In the genomic region with DNA sequence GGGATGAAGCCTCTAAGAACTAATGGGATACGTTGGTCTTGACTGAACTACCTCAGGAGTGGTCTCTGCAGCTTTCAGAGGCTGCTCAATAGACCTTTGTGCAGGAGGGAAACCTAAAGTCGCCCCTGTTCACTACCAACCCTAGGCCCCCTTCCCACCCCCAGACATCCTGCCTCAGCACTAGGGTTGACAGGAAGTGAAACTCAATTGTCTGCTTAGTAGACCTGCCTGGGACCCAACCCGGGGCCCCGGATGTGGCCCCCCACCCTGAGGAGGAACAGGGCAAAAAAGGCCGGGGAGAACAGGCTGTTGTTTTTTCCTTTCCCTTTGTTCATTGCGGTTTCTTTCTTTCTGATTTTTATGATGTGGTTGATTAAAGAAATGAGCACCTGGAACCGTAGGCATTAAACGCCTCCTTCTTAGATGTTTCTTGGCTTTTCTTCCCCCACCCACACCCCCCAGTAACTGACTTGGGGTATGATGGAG, we compare ENCODE assay signal across 8 cellular contexts. TPM values are rescaled to one million over a fixed set of nuclear protein-coding genes. Genes with fewer than 3 reads are reported as not detected.
A peak's percentile ranks its signal among the peaks of the same experiment; 100 is the strongest.
DNase-seq lines count a peak whose midpoint lies in the region; ATAC-seq and TF ChIP-seq lines count a peak whose summit lies in the region.

No MANE protein-coding gene starts in this region.

- H3K79me2 ChIP-seq in ACC112 (ENCODE audit: control insufficient read depth, insufficient read depth, low read length, unreplicated experiment): peaks cover 48% of the 10 kb centered on the region

- peak; percentile 59 to 64 for DNase-seq in Kasumi-1 (lab: John Stamatoyannopoulos, UW)
- peak; percentile 81 for DNase-seq in activated T-cell treated with anti-CD3 and anti-CD28 coated beads for 48 hours (ENCODE audit: low read depth)
- peak in 2 of 3 donors; percentile 37 to 57 for DNase-seq in right lobe of liver
- peak; percentile 79 to 81 for DNase-seq in stimulated activated CD8-positive, alpha-beta memory T cell treated with anti-CD3 and anti-CD28 coated beads, Interleukin-7, amount 100 ng/mL, for 4 hours (ENCODE audit: low read depth in 2 of 2)
- DNase-seq in DMS79 treated with DMSO at 0.1 percent for 48 hours (lab: John Stamatoyannopoulos, UW): no peak
- DNase-seq in kidney tubule cell (ENCODE audit: low spot score): no peak

- H3K4me1 ChIP-seq in ACC112 (ENCODE audit: control insufficient read depth, insufficient read depth, low read length, unreplicated experiment) (peaks cover 52% of the 10 kb centered on the region), right lobe of liver (peaks cover 0 to 16% (median 3%) of the 10 kb centered on the region in 4 donors)

- peak overlapping the region; percentile 6; the same call in 1 of the 2 replicates for H3K27ac ChIP-seq in ACC112 (ENCODE audit: low read depth, low read length)
- H3K27ac ChIP-seq in right lobe of liver: no peak overlapping the region

- WGBS in right lobe of liver (ENCODE audit: insufficient coverage, low coverage, low lambda C conversion rate, missing lambda C conversion rate): 29% methylated on average over 7 of the region's 8 CpGs

- H3K9me3 ChIP-seq in right lobe of liver: no peaks in the 10 kb centered on the region

- peak; percentile 37 for ATAC-seq in GM19467 (IDR thresholded peaks at IDR 0.05; ENCODE audit: unreplicated experiment)
- no peak for ATAC-seq in right lobe of liver

- no peak for TF ChIP-seq CTCF in right lobe of liver (IDR thresholded peaks at IDR 0.05)

- H3K27me3 ChIP-seq in ACC112 (ENCODE audit: insufficient read depth, low read length) (no peaks in the 10 kb centered on the region), right lobe of liver (no peaks in the 10 kb centered on the region)

- intact Hi-C loops in right lobe of liver (cut with DNase I): no loop called here

- no peak overlapping the region for H2AFZ ChIP-seq in ACC112 (ENCODE audit: low read length, unreplicated experiment)

- TF ChIP-seq POLR2A in right lobe of liver (IDR thresholded peaks at IDR 0.05): no peak

- H3K4me3 ChIP-seq in ACC112 (ENCODE audit: low read depth, low read length) (no peak overlapping the region), right lobe of liver (no peak overlapping the region)

- H3K36me3 ChIP-seq in ACC112 (ENCODE audit: insufficient read depth, low read length): peaks cover 3% of the 10 kb centered on the region; the same call in 1 of the 2 replicates
- H3K36me3 ChIP-seq in right lobe of liver: no peaks in the 10 kb centered on the region

RNA-seq across cellular contexts. Expression of gene DGKA, which starts 1.6 kb away (rescaled TPM):
- total RNA-seq in right lobe of liver: 1 to 10 TPM; 2.7 to 7.6 (median 4.9) TPM

RNA-seq across cellular contexts. Expression of gene PYM1, which starts 1.7 kb away (rescaled TPM):
- 10 to 100 TPM; 16.5 to 36.4 (median 20.9) TPM for total RNA-seq in right lobe of liver

RNA-seq across cellular contexts. Expression of gene PMEL, which starts 36.5 kb away (rescaled TPM):
- total RNA-seq in right lobe of liver: 1 to 10 TPM; 1.5 to 4.5 (median 2.7) TPM

RNA-seq across cellular contexts. Expression of gene CDK2, which starts 37.3 kb away (rescaled TPM):
- total RNA-seq in right lobe of liver: 10 to 100 TPM in 3 of 6 experiments, 1 to 10 TPM in 3; 8.0 to 14.9 (median 10.6) TPM

RNA-seq across cellular contexts. Expression of gene RAB5B, which starts 44.5 kb away (rescaled TPM):
- 10 to 100 TPM; 36.5 to 60.7 (median 51.6) TPM for total RNA-seq in right lobe of liver

Comparison
In these comparisons a context has a peak if more than half of its experiments do, and no peak if none do; other contexts are left out.
1. DNase-seq: peak in Kasumi-1 (2 of 2), activated T-cell treated with anti-CD3 and anti-CD28 coated beads for 48 hours (single experiment), right lobe of liver (2 of 3) and stimulated activated CD8-positive, alpha-beta memory T cell treated with anti-CD3 and anti-CD28 coated beads, Interleukin-7, amount 100 ng/mL, for 4 hours (2 of 2); none in DMS79 treated with DMSO at 0.1 percent for 48 hours (single experiment) and kidney tubule cell (single experiment).